In the genomic region with DNA sequence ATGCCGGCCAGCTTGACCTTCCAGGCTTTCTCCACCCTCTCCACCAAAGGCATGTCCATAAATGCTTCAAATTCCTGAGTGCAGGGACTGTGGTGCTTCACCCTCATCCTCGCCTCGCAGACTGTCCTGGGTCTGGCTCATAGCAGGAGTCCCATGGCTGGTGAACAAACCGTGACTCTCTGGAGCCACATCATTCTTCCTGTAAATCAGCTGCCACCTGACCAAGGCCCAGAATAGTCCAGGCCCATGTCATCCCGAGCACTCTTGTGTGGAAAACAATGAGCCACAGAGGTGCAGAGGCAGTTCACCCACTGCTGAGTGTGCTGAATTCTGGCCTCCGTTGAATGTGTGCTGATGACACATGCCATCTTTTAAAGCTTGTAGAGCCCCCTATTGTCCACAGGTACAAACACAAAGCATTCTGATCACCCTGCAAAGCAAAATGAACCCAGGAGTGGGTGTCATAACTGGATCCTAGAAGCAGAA, we compare ENCODE assay signal across 9 cellular contexts.
DNase-seq lines count a peak whose midpoint lies in the region; ATAC-seq, FAIRE-seq and TF ChIP-seq lines count a peak whose summit lies in the region.
"Had no signal": no experiment of that assay in that cellular context is flagged by ENCODE, and none has a peak within 500 bp of the region (broad histone marks: within the 10 kb centered on the region; RNA-seq: fewer than 3 reads in every experiment).

No MANE protein-coding gene starts in this region.

- peak overlapping the region; percentile 45 for H3K9ac ChIP-seq in adipocyte (ENCODE audit: low read length)

- H3K27me3 ChIP-seq in adipocyte (replicated peaks; ENCODE audit: control insufficient read depth, insufficient read depth, low read length): no peaks in the 10 kb centered on the region

- no peak overlapping the region for H3K4me3 ChIP-seq in adipocyte (ENCODE audit: low read length)

- H3K36me3 ChIP-seq in adipocyte (ENCODE audit: control insufficient read depth, insufficient read depth, low read length, severe bottlenecking): no peaks in the 10 kb centered on the region

- TF ChIP-seq POLR2A in H54 (IDR thresholded peaks at IDR 0.05; ENCODE audit: low read depth, low read length): 0 out of 2 replicates have a peak, but pooled peaks have one; percentile 38

- peaks cover 39% of the 10 kb centered on the region for H3K4me1 ChIP-seq in adipocyte (ENCODE audit: control insufficient read depth, insufficient read depth, low read length)

- peak; percentile 75 for DNase-seq in AG08396 (ENCODE audit: low spot score)
- peak; percentile 63 for DNase-seq in H54 (ENCODE audit: insufficient read length, low spot score)
- DNase-seq in adipocyte (ENCODE audit: low read depth): peak; percentile 43
- DNase-seq in kidney glomerular epithelial cell (lab: John Stamatoyannopoulos, UW): peak; percentile 93
- no peak for DNase-seq in Kasumi-1 (lab: John Stamatoyannopoulos, UW)
- DNase-seq: T-helper 2 cell had no signal

- FAIRE-seq in H54 (lab: Jason Lieb, UNC): peak; percentile 62

- no peak for ATAC-seq in HG02610 (IDR thresholded peaks at IDR 0.05; ENCODE audit: unreplicated experiment)
- ATAC-seq in GM19455 (IDR thresholded peaks at IDR 0.05; ENCODE audit: unreplicated experiment): no peak
- no peak for ATAC-seq in HG03196 (IDR thresholded peaks at IDR 0.05; ENCODE audit: unreplicated experiment)

- H3K9me3 ChIP-seq in adipocyte (ENCODE audit: control insufficient read depth, low read length): no peaks in the 10 kb centered on the region

Comparison
In these comparisons a context has a peak if more than half of its experiments do, and no peak if none do; other contexts are left out.
1. DNase-seq: peak in AG08396 (single experiment), H54 (single experiment), adipocyte (single experiment) and kidney glomerular epithelial cell (single experiment); none in Kasumi-1 (0 of 2).